Comparison of ENCODE assay signal across 14 cellular contexts in the genomic region with DNA sequence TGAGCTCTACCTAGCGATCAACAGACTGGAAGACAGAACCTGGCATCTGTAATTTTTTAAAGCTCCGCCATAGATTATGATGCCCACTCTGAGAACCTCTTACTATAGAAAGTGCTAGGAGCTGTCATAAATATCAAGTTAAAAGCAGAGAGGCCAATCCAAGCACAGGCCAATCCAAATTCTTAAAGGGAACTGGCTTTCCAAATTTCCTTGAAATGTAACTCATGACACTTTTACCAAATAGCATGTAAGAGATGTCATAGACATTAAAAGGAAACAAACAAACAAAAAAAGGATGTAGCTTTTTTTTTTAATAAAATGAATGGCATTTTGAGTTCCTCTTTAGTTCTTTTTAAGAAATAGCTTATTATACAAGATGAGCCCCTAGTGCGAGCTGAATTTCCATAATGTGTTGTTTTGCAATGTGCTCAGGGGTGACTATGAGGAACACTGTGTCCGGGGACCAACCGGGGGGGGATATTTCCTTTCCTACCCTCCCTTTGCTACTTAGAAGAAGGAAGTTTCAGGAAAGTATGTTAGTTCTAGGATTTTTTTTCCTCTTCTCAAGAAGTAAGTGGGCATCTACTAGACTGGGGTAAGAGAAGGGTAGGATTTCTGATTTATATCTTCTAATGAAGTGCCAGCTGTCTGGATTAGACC. TPM values are rescaled to one million over a fixed set of nuclear protein-coding genes. Genes with fewer than 3 reads are reported as not detected.
DNase-seq lines count a peak whose midpoint lies in the region; ATAC-seq, FAIRE-seq and TF ChIP-seq lines count a peak whose summit lies in the region.
"Had no signal": no experiment of that assay in that cellular context is flagged by ENCODE, and none has a peak within 500 bp of the region (broad histone marks: within the 10 kb centered on the region; RNA-seq: fewer than 3 reads in every experiment).

No MANE protein-coding gene starts in this region.

- ATAC-seq in right lobe of liver (peak; percentile 46 to 77 (median 60)), HepG2 (no peak), HG02870 (IDR thresholded peaks at IDR 0.05; ENCODE audit: unreplicated experiment) (no peak)
- no peak for ATAC-seq in activated CD8-positive, alpha-beta T cell treated with anti-CD3 and anti-CD28 coated beads for 36 hours
- ATAC-seq: WTC11 had no signal

- intact Hi-C loops in right lobe of liver (cut with DNase I): no loop called here
- intact Hi-C loops in HepG2 (cut with micrococcal nuclease; ENCODE audit: unreplicated experiment): no loop called here
- intact Hi-C loops in activated CD8-positive, alpha-beta T cell treated with anti-CD3 and anti-CD28 coated beads for 36 hours (cut with micrococcal nuclease): no loop called here

- H3K4me3 Mint-ChIP-seq in endothelial cell (ENCODE audit: unreplicated experiment): no peak overlapping the region
- H3K4me3 Mint-ChIP-seq in activated CD8-positive, alpha-beta T cell treated with anti-CD3 and anti-CD28 coated beads for 36 hours: no peak overlapping the region
- H3K4me3 Mint-ChIP-seq: WTC11 had no signal

- WGBS in right lobe of liver (ENCODE audit: insufficient coverage, low coverage, low lambda C conversion rate, missing lambda C conversion rate): 66% methylated on average over 5 of the region's 5 CpGs
- WGBS in HepG2 (ENCODE audit: low lambda C conversion rate): 49% methylated on average over 5 of the region's 5 CpGs

- no peak overlapping the region for H2AFZ ChIP-seq in HepG2 (ENCODE audit: low read length)
- H2AFZ ChIP-seq in Karpas-422 (ENCODE audit: low read length): no peak overlapping the region

- peaks cover 24% of the 10 kb centered on the region for H3K4me1 Mint-ChIP-seq in endothelial cell (ENCODE audit: unreplicated experiment)
- no peaks in the 10 kb centered on the region for H3K4me1 Mint-ChIP-seq in activated CD8-positive, alpha-beta T cell treated with anti-CD3 and anti-CD28 coated beads for 36 hours (ENCODE audit: low read depth)

- peaks cover 2% of the 10 kb centered on the region for H3K36me3 Mint-ChIP-seq in endothelial cell (ENCODE audit: low read depth, unreplicated experiment)
- no peaks in the 10 kb centered on the region for H3K36me3 Mint-ChIP-seq in activated CD8-positive, alpha-beta T cell treated with anti-CD3 and anti-CD28 coated beads for 36 hours (ENCODE audit: low read depth)
- H3K36me3 Mint-ChIP-seq: WTC11 had no signal

- TF ChIP-seq RAD21 in HepG2 (CRISPR knock-in tag; IDR thresholded peaks at IDR 0.05): no peak

- H3K4me2 ChIP-seq in HepG2 (ENCODE audit: low read depth, low read length) (no peak overlapping the region), Karpas-422 (ENCODE audit: low read depth, low read length, poor library complexity, severe bottlenecking) (no peak overlapping the region)

- TF ChIP-seq POLR2A in right lobe of liver (IDR thresholded peaks at IDR 0.05) (no peak), HepG2 (IDR thresholded peaks at IDR 0.05; ENCODE audit: insufficient read depth in 1 of 2, low read depth in 2 of 2, low read length in 2 of 2) (no peak)

- H3K79me2 ChIP-seq in HepG2 (ENCODE audit: insufficient read depth, low read length) (no peaks in the 10 kb centered on the region), Karpas-422 (ENCODE audit: low read length) (no peaks in the 10 kb centered on the region)

- TF ChIP-seq EP300 in HepG2 (IDR thresholded peaks at IDR 0.05; ENCODE audit: low read depth in 2 of 2, low read length in 2 of 2) (no peak), HepG2 (CRISPR knock-in tag; IDR thresholded peaks at IDR 0.05; ENCODE audit: borderline replicate concordance) (no peak)

- BruUV-seq in HepG2 (replicated peaks; lab: Mats Ljungman, UMichigan): no TSS peak

- H4K20me1 ChIP-seq in HepG2 (ENCODE audit: insufficient read depth, low read length): no peaks in the 10 kb centered on the region
- no peaks in the 10 kb centered on the region for H4K20me1 ChIP-seq in Karpas-422 (ENCODE audit: insufficient read depth, low read depth, low read length)

- H3K36me3 ChIP-seq in right lobe of liver (no peaks in the 10 kb centered on the region), HepG2 (replicated peaks in 1 of 2; ENCODE audit: control insufficient read depth in 1 of 2, insufficient read depth in 2 of 2, low read length in 2 of 2) (no peaks in the 10 kb centered on the region), muscle layer of duodenum (ENCODE audit: control insufficient read depth in 1 of 2, insufficient read depth in 2 of 2, low read length in 2 of 2) (no peaks in the 10 kb centered on the region), Karpas-422 (ENCODE audit: insufficient read depth, low read length) (no peaks in the 10 kb centered on the region; the same call in 1 of the 2 replicates)
- H3K36me3 ChIP-seq: breast epithelium, neutrophil had no signal

- no peaks in the 10 kb centered on the region for H3K9me2 ChIP-seq in Karpas-422 (replicated peaks; ENCODE audit: insufficient read depth, low read length)

- no peak overlapping the region for H3K9ac ChIP-seq in HepG2 (ENCODE audit: insufficient read depth, low read depth, low read length)
- H3K9ac ChIP-seq in Karpas-422 (ENCODE audit: low read length): no peak overlapping the region

- H3K4me1 ChIP-seq in right lobe of liver (no peaks in the 10 kb centered on the region), HepG2 (ENCODE audit: insufficient read depth, low read length) (no peaks in the 10 kb centered on the region), muscle layer of duodenum (ENCODE audit: control insufficient read depth in 1 of 2, insufficient read depth in 2 of 2, low read length in 2 of 2) (peaks cover 0 to 7% of the 10 kb centered on the region in 2 donors), Karpas-422 (ENCODE audit: low read length) (peaks cover 19% of the 10 kb centered on the region)
- H3K4me1 ChIP-seq: breast epithelium had no signal

- H3K4me3 ChIP-seq in right lobe of liver (no peak overlapping the region), HepG2 (replicated peaks in 1 of 3; ENCODE audit: insufficient read depth in 1 of 3, low read depth in 2 of 3, low read length in 3 of 3) (no peak overlapping the region), muscle layer of duodenum (ENCODE audit: low read depth in 1 of 2, low read length in 2 of 2) (no peak overlapping the region), Karpas-422 (ENCODE audit: low read length) (no peak overlapping the region)
- H3K4me3 ChIP-seq: breast epithelium, SK-N-MC had no signal

- in situ Hi-C loops in HepG2 (cut with HindIII; ENCODE audit: extremely low pct_ligation_motif_present, low pct_unique_long_range_greater_than_20kb) (no loop called here), GM13977 (cut with MboI; ENCODE audit: low pct_unique_long_range_greater_than_20kb, low sequenced_read_pairs, unreplicated experiment) (no loop called here)

- DNase-seq in right lobe of liver: no peak
- no peak for DNase-seq in HepG2 (ENCODE audit: low spot score)
- DNase-seq in endothelial cell (ENCODE audit: low spot score): no peak
- no peak for DNase-seq in activated CD8-positive, alpha-beta T cell treated with anti-CD3 and anti-CD28 coated beads for 36 hours
- no peak for DNase-seq in GM13977 (ENCODE audit: low spot score)
- no peak for DNase-seq in Karpas-422
- DNase-seq: activated effector memory CD4-positive, alpha-beta T cell treated with anti-CD3 and anti-CD28 coated beads, Interleukin-2, amount 50 U/mL, for 16 hours; left cardiac atrium had no signal

- peaks cover 2% of the 10 kb centered on the region for H3K27me3 Mint-ChIP-seq in endothelial cell (ENCODE audit: unreplicated experiment)
- no peaks in the 10 kb centered on the region for H3K27me3 Mint-ChIP-seq in activated CD8-positive, alpha-beta T cell treated with anti-CD3 and anti-CD28 coated beads for 36 hours

- no peak for FAIRE-seq in HepG2 (lab: Jason Lieb, UNC)

- H3K9me3 ChIP-seq in right lobe of liver (no peaks in the 10 kb centered on the region), HepG2 (ENCODE audit: low read length) (no peaks in the 10 kb centered on the region), muscle layer of duodenum (ENCODE audit: control insufficient read depth in 1 of 2, low read length in 2 of 2) (no peaks in the 10 kb centered on the region), Karpas-422 (ENCODE audit: low read length) (no peaks in the 10 kb centered on the region)
- H3K9me3 ChIP-seq: breast epithelium, neutrophil had no signal

- TF ChIP-seq CTCF in right lobe of liver (IDR thresholded peaks at IDR 0.05) (no peak), HepG2 (CRISPR knock-in tag; IDR thresholded peaks at IDR 0.05) (no peak), endothelial cell (IDR thresholded peaks at IDR 0.05; ENCODE audit: unreplicated experiment) (no peak), GM13977 (IDR thresholded peaks at IDR 0.05; ENCODE audit: extremely low read depth, insufficient read depth, missing control alignments) (no peak)
- no peak for TF ChIP-seq CTCF in activated CD8-positive, alpha-beta T cell treated with anti-CD3 and anti-CD28 coated beads for 36 hours (IDR thresholded peaks at IDR 0.05)

- peak overlapping the region in 1 of 3 donors; percentile 22 for H3K27ac ChIP-seq in right lobe of liver
- H3K27ac ChIP-seq in HepG2 (ENCODE audit: extremely low read length, insufficient read depth, low read length): no peak overlapping the region
- H3K27ac ChIP-seq in muscle layer of duodenum (ENCODE audit: low read length): peak overlapping the region; percentile 41
- H3K27ac ChIP-seq in Karpas-422 (ENCODE audit: low read length): no peak overlapping the region
- H3K27ac ChIP-seq: breast epithelium, neutrophil, SK-N-MC had no signal

- peaks cover 0 to 11% of the 10 kb centered on the region in 2 donors for H3K27me3 ChIP-seq in right lobe of liver
- H3K27me3 ChIP-seq in HepG2 (ENCODE audit: control insufficient read depth in 1 of 2, insufficient read depth in 2 of 2, low read length in 2 of 2): peaks cover 0 to 8% of the 10 kb centered on the region in 2 experiments; a peak in 3 of 5 replicates
- no peaks in the 10 kb centered on the region for H3K27me3 ChIP-seq in muscle layer of duodenum (ENCODE audit: low read depth, low read length)
- H3K27me3 ChIP-seq in Karpas-422 (ENCODE audit: low read length): no peaks in the 10 kb centered on the region
- H3K27me3 ChIP-seq: breast epithelium, neutrophil had no signal

- POLR2A ChIA-PET in HepG2 (lab: Yijun Ruan, JAX): no interaction called here
- POLR2A ChIA-PET in activated CD8-positive, alpha-beta T cell treated with anti-CD3 and anti-CD28 coated beads for 36 hours (lab: Charles Lee): no interaction called here

- CTCF ChIA-PET in HepG2 (lab: Yijun Ruan, JAX; ENCODE audit: low intra/inter-chr PET ratio, low total read pairs): no interaction called here
- CTCF ChIA-PET in activated CD8-positive, alpha-beta T cell treated with anti-CD3 and anti-CD28 coated beads for 36 hours (lab: Charles Lee): interaction anchor here (0.6 to 1.5 kb wide), 2 partner anchors 47 to 221 kb away, joined by 3 to 4 read pairs; no protein-coding TSS in a partner anchor

- peak overlapping the region; percentile 55 for H3K27ac Mint-ChIP-seq in endothelial cell (ENCODE audit: unreplicated experiment)
- H3K27ac Mint-ChIP-seq in activated CD8-positive, alpha-beta T cell treated with anti-CD3 and anti-CD28 coated beads for 36 hours: no peak overlapping the region
- H3K27ac Mint-ChIP-seq: WTC11 had no signal

- H3K9me3 Mint-ChIP-seq in endothelial cell (ENCODE audit: unreplicated experiment): no peaks in the 10 kb centered on the region
- no peaks in the 10 kb centered on the region for H3K9me3 Mint-ChIP-seq in activated CD8-positive, alpha-beta T cell treated with anti-CD3 and anti-CD28 coated beads for 36 hours

RNA-seq across cellular contexts. Expression of a gene that starts 23.7 kb away (rescaled TPM):
- 10 to 100 TPM in 5 of 6 experiments, 1 to 10 TPM in 1; 9.8 to 44.8 (median 34.0) TPM for total RNA-seq in right lobe of liver
- total RNA-seq in HepG2 (2016; rRNA removed; fragmentation: Illumina TruSeq; extraction: Trizol): not detected in 2 replicates
- not detected in 2 replicates for total RNA-seq in HepG2 (2016; cell fraction: cytosol; rRNA removed; fragmentation: Illumina TruSeq; extraction: Trizol; ENCODE audit: low read depth)
- not detected in 2 replicates for total RNA-seq in HepG2 (2016; cell fraction: insoluble cytoplasmic fraction; rRNA removed; fragmentation: Illumina TruSeq; extraction: Trizol)
- total RNA-seq in HepG2 (2016; cell fraction: membrane; rRNA removed; fragmentation: Illumina TruSeq; extraction: Trizol): not detected in 2 replicates
- total RNA-seq in HepG2 (2016; cell fraction: nucleus; rRNA removed; fragmentation: Illumina TruSeq; extraction: Trizol): not detected in 2 replicates
- polyA plus RNA-seq in HepG2 (2011; rRNA removed): not detected in 2 replicates
- not detected in 2 replicates for polyA plus RNA-seq in HepG2 (2011; cell fraction: cytosol; rRNA removed)
- not detected in 2 replicates for polyA plus RNA-seq in HepG2 (2011; cell fraction: nucleus; rRNA removed)
- not detected in 2 replicates for polyA plus RNA-seq in HepG2 (2012)
- polyA plus RNA-seq in HepG2 (2016; cell fraction: cytosol; fragmentation: Illumina TruSeq; extraction: Trizol; ENCODE audit: low read depth): not detected in 2 replicates
- polyA plus RNA-seq in HepG2 (2016; cell fraction: insoluble cytoplasmic fraction; fragmentation: Illumina TruSeq; extraction: Trizol; ENCODE audit: low read depth): not detected in 2 replicates
- polyA plus RNA-seq in HepG2 (2016; cell fraction: membrane; fragmentation: Illumina TruSeq; extraction: Trizol; ENCODE audit: low read depth): not detected in 2 replicates
- polyA plus RNA-seq in HepG2 (2016; cell fraction: nucleus; fragmentation: Illumina TruSeq; extraction: Trizol; ENCODE audit: insufficient read depth, low read depth): not detected in 2 replicates
- polyA minus RNA-seq in HepG2 (2011; rRNA and poly(A)+ RNA removed; ENCODE audit: low replicate concordance): not detected in 2 replicates
- not detected in 2 replicates for polyA minus RNA-seq in HepG2 (2011; cell fraction: cytosol; rRNA and poly(A)+ RNA removed)
- not detected in 2 replicates for polyA minus RNA-seq in HepG2 (2011; cell fraction: nucleus; rRNA and poly(A)+ RNA removed)
- 35.7 TPM for total RNA-seq in endothelial cell (ENCODE audit: unreplicated experiment)
- total RNA-seq in activated CD8-positive, alpha-beta T cell treated with anti-CD3 and anti-CD28 coated beads for 36 hours: not detected
- 0.04 TPM in 1 of 2 replicates, not detected in the other for total RNA-seq in Karpas-422 (2014; rRNA removed; shearing (Covaris generic); ENCODE audit: low replicate concordance)

RNA-seq across cellular contexts. Expression of a gene that starts 33.4 kb away (rescaled TPM):
- total RNA-seq in right lobe of liver (under 1 TPM; 0.06 to 0.20 (median 0.13) TPM), HepG2 (2016; rRNA removed; fragmentation: Illumina TruSeq; extraction: Trizol) (0.04 TPM in 1 of 2 replicates, not detected in the other), endothelial cell (ENCODE audit: unreplicated experiment) (0.05 TPM)
- total RNA-seq in HepG2 (2016; cell fraction: cytosol; rRNA removed; fragmentation: Illumina TruSeq; extraction: Trizol; ENCODE audit: low read depth): not detected in 2 replicates
- 0.02 and 0.03 TPM in 2 replicates for total RNA-seq in HepG2 (2016; cell fraction: insoluble cytoplasmic fraction; rRNA removed; fragmentation: Illumina TruSeq; extraction: Trizol)
- total RNA-seq in HepG2 (2016; cell fraction: membrane; rRNA removed; fragmentation: Illumina TruSeq; extraction: Trizol): not detected in 2 replicates
- 0.06 TPM in 1 of 2 replicates, not detected in the other for total RNA-seq in HepG2 (2016; cell fraction: nucleus; rRNA removed; fragmentation: Illumina TruSeq; extraction: Trizol)
- polyA plus RNA-seq in HepG2 (2011; rRNA removed): 0.08 and 0.09 TPM in 2 replicates
- polyA plus RNA-seq in HepG2 (2011; cell fraction: cytosol; rRNA removed): 0.04 TPM in 2 replicates
- polyA plus RNA-seq in HepG2 (2011; cell fraction: nucleus; rRNA removed): 0.16 TPM in 2 replicates
- 0.07 and 0.12 TPM in 2 replicates for polyA plus RNA-seq in HepG2 (2012)
- not detected in 2 replicates for polyA plus RNA-seq in HepG2 (2016; cell fraction: cytosol; fragmentation: Illumina TruSeq; extraction: Trizol; ENCODE audit: low read depth)
- polyA plus RNA-seq in HepG2 (2016; cell fraction: insoluble cytoplasmic fraction; fragmentation: Illumina TruSeq; extraction: Trizol; ENCODE audit: low read depth): 0.04 TPM in 1 of 2 replicates, not detected in the other
- polyA plus RNA-seq in HepG2 (2016; cell fraction: membrane; fragmentation: Illumina TruSeq; extraction: Trizol; ENCODE audit: low read depth): 0.02 TPM in 1 of 2 replicates, not detected in the other
- polyA plus RNA-seq in HepG2 (2016; cell fraction: nucleus; fragmentation: Illumina TruSeq; extraction: Trizol; ENCODE audit: insufficient read depth, low read depth): 0.11 TPM in 1 of 2 replicates, not detected in the other
- polyA minus RNA-seq in HepG2 (2011; rRNA and poly(A)+ RNA removed; ENCODE audit: low replicate concordance): 0.09 TPM in 1 of 2 replicates, not detected in the other
- not detected in 2 replicates for polyA minus RNA-seq in HepG2 (2011; cell fraction: cytosol; rRNA and poly(A)+ RNA removed)
- 0.25 and 0.52 TPM in 2 replicates for polyA minus RNA-seq in HepG2 (2011; cell fraction: nucleus; rRNA and poly(A)+ RNA removed)
- under 1 TPM; 0.11 to 0.16 TPM for total RNA-seq in activated CD8-positive, alpha-beta T cell treated with anti-CD3 and anti-CD28 coated beads for 36 hours
- total RNA-seq in Karpas-422 (2014; rRNA removed; shearing (Covaris generic); ENCODE audit: low replicate concordance): 0.04 and 0.19 TPM in 2 replicates

Comparison
In these comparisons a context has a peak if more than half of its experiments do, and no peak if none do; other contexts are left out.
1. ATAC-seq: peak in right lobe of liver (4 of 4); none in HepG2 (single experiment), activated CD8-positive, alpha-beta T cell treated with anti-CD3 and anti-CD28 coated beads for 36 hours (single experiment) and HG02870 (single experiment).
2. RNA of a gene that starts 23.7 kb away (total RNA-seq): 9.8 to 44.8 TPM in right lobe of liver and 35.7 TPM in endothelial cell (single experiment); not detected in activated CD8-positive, alpha-beta T cell treated with anti-CD3 and anti-CD28 coated beads for 36 hours, not detected in HepG2 and 0.04 TPM in Karpas-422; every median in the first group is over 10 times any median in the second.